In the genomic region with DNA sequence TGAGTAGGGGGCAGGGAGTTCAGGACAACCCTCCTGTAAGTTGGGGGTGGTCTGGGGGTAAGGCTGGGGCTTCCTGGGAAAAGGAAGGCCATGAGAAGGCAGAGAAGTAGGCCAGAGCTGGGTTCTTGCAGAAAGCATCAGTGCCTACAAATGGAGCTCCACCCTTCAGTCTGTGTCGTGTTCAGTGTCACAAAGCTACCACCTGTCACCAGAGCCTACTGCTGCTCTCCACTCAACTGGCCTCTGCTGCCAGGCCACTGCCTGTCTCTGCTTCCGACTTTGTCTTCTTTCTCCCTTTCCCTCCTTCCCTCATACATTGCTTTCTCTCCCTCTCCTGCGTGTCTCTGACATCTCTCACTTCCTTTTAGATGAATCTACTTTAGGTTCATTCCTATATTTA, we compare ENCODE assay signal across 19 cellular contexts. TPM values are rescaled to one million over a fixed set of nuclear protein-coding genes. Genes with fewer than 3 reads are reported as not detected.
DNase-seq lines count a peak whose midpoint lies in the region; ATAC-seq, FAIRE-seq and TF ChIP-seq lines count a peak whose summit lies in the region.
"Had no signal": no experiment of that assay in that cellular context is flagged by ENCODE, and none has a peak within 500 bp of the region (broad histone marks: within the 10 kb centered on the region; RNA-seq: fewer than 3 reads in every experiment).

No MANE protein-coding gene starts in this region.

- DNase-seq in G401 (ENCODE audit: low spot score) (peak; percentile 42), GM19239 (ENCODE audit: insufficient read length, low spot score) (no peak), chondrocyte (ENCODE audit: low spot score) (peak; percentile 15)
- DNase-seq in stimulated activated CD4-positive, alpha-beta T cell treated with anti-CD3 and anti-CD28 coated beads, Interleukin-2, amount 100 ng/mL, for 24 hours: no peak
- DNase-seq: CD4-positive, alpha-beta T cell; HFFc6; KG1; NCI-H1105 treated with DMSO at 0.1 percent for 48 hours; NCI-H1694 treated with DMSO at 0.1 percent for 48 hours; NCI-H345; NCI-H526; PC-9; SJCRH30 had no signal

- H3K4me3 Mint-ChIP-seq in chondrocyte (ENCODE audit: unreplicated experiment): no peak overlapping the region
- H3K4me3 Mint-ChIP-seq in stimulated activated memory B cell treated with anti-CD40 and anti-IgM and Interleukin-4, amounts not matched to agents 10 μg/mL and 1 μg/mL and 100 μg/mL, for 72 hours: no peak overlapping the region
- H3K4me3 Mint-ChIP-seq: B cell; CD4-positive, alpha-beta T cell; HFFc6 had no signal

- peak; percentile 37 for FAIRE-seq in GM19239 (lab: Jason Lieb, UNC)
- FAIRE-seq: HepG2 had no signal

- ATAC-seq in stimulated activated memory B cell treated with anti-CD40 and anti-IgM and Interleukin-4, amounts not matched to agents 10 μg/mL and 1 μg/mL and 100 μg/mL, for 72 hours: no peak
- no peak for ATAC-seq in HG03439 (IDR thresholded peaks at IDR 0.05; ENCODE audit: unreplicated experiment)
- ATAC-seq in activated CD4-positive, CD25-positive, alpha-beta regulatory T cell treated with anti-CD3 and anti-CD28 coated beads, Interleukin-2, amount 50 U/mL, for 24 hours: no peak
- ATAC-seq: HepG2 had no signal

- H3K27ac Mint-ChIP-seq in chondrocyte (ENCODE audit: unreplicated experiment): no peak overlapping the region
- peak overlapping the region; percentile 13 for H3K27ac Mint-ChIP-seq in stimulated activated memory B cell treated with anti-CD40 and anti-IgM and Interleukin-4, amounts not matched to agents 10 μg/mL and 1 μg/mL and 100 μg/mL, for 72 hours
- H3K27ac Mint-ChIP-seq: B cell; CD4-positive, alpha-beta T cell; HFFc6 had no signal

- no peak for TF ChIP-seq CTCF in chondrocyte (IDR thresholded peaks at IDR 0.05)

- H3K36me3 Mint-ChIP-seq in chondrocyte (ENCODE audit: low read depth): no peaks in the 10 kb centered on the region
- H3K36me3 Mint-ChIP-seq in stimulated activated memory B cell treated with anti-CD40 and anti-IgM and Interleukin-4, amounts not matched to agents 10 μg/mL and 1 μg/mL and 100 μg/mL, for 72 hours: no peaks in the 10 kb centered on the region

- H3K4me1 Mint-ChIP-seq in chondrocyte (ENCODE audit: low read depth): no peaks in the 10 kb centered on the region
- peaks cover 33% of the 10 kb centered on the region for H3K4me1 Mint-ChIP-seq in stimulated activated memory B cell treated with anti-CD40 and anti-IgM and Interleukin-4, amounts not matched to agents 10 μg/mL and 1 μg/mL and 100 μg/mL, for 72 hours

- peaks cover 15% of the 10 kb centered on the region for H3K27me3 Mint-ChIP-seq in chondrocyte (ENCODE audit: low read depth)
- H3K27me3 Mint-ChIP-seq in stimulated activated memory B cell treated with anti-CD40 and anti-IgM and Interleukin-4, amounts not matched to agents 10 μg/mL and 1 μg/mL and 100 μg/mL, for 72 hours: no peaks in the 10 kb centered on the region
- H3K27me3 Mint-ChIP-seq: CD4-positive, alpha-beta T cell had no signal

- in situ Hi-C loops in G401 (cut with HindIII; ENCODE audit: low sequenced_read_pairs): no loop called here

- no peaks in the 10 kb centered on the region for H3K9me3 Mint-ChIP-seq in chondrocyte (ENCODE audit: low read depth)
- H3K9me3 Mint-ChIP-seq in stimulated activated memory B cell treated with anti-CD40 and anti-IgM and Interleukin-4, amounts not matched to agents 10 μg/mL and 1 μg/mL and 100 μg/mL, for 72 hours: no peaks in the 10 kb centered on the region
- H3K9me3 Mint-ChIP-seq: CD4-positive, alpha-beta T cell; HFFc6 had no signal

RNA-seq across cellular contexts. Expression of gene WBP2NL, which starts 3.4 kb away (rescaled TPM):
- not detected in 2 replicates for total RNA-seq in G401 (2014; rRNA removed; shearing (Covaris generic))
- not detected in 3 replicates for total RNA-seq in chondrocyte
- total RNA-seq: H4, HepG2, HFFc6, SJCRH30 had no signal

RNA-seq across cellular contexts. Expression of gene SEPTIN3, which starts 26.0 kb away (rescaled TPM):
- 1.2 and 2.4 TPM in 2 replicates for total RNA-seq in G401 (2014; rRNA removed; shearing (Covaris generic))
- 0.87 to 0.92 TPM (median 0.92 TPM) in 3 replicates for total RNA-seq in chondrocyte
- total RNA-seq: HepG2 had no signal

RNA-seq across cellular contexts. Expression of gene CENPM, which starts 48.3 kb away (rescaled TPM):
- 89.5 and 91.5 TPM in 2 replicates for total RNA-seq in G401 (2014; rRNA removed; shearing (Covaris generic))
- total RNA-seq in chondrocyte: 3.3 to 9.3 TPM (median 3.3 TPM) in 3 replicates

Comparison
In these comparisons a context has a peak if more than half of its experiments do, and no peak if none do; other contexts are left out.
1. DNase-seq: peak in G401 (single experiment) and chondrocyte (single experiment); none in GM19239 (single experiment) and stimulated activated CD4-positive, alpha-beta T cell treated with anti-CD3 and anti-CD28 coated beads, Interleukin-2, amount 100 ng/mL, for 24 hours (0 of 2).